ENCODE assay signal across 9 cellular contexts in the genomic region with DNA sequence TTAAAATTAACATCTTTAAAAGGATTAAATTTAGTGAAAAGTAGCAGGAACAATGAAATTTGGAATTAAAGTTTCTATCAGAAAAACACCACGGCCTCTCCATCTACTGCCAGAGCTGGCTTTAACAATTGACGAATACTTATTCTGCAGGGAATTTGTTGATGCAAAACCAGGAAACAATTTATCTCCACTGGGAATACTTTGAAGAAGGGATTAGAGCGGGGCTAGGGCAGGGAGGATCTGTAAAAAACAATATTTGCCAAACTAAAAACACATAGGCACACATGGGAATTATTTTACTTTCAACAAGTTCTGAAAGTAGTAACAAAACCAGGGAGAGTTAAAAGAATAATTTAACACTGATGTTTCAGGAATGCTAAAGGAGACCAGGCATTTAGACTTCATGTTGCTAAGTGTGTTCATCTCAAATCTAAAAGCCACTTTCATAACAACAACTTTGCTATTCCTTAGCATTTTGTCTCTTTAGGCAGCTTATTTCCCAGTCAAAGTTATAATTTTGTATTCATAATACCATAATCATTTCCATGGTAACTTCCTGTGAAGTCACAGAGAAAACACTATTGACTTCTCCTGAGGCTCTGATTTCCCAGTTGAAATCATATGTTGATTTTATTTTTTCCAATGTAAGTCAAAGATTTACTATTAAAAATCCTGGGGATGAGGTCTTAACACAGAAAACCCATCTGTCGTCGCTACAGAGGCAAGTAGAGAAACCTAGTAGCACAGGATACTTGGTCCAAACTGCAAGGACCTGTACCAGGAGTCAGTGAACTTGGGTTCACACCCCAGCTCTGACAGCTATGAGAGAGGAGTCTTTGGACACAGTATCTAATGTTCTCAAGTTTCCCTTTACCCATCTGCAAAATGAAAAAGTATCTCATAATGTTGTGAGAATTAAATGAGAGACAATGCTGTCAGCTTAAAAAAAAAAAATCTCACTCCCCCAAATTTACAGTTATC.
A peak's percentile ranks its signal among the peaks of the same experiment; 100 is the strongest.
DNase-seq lines count a peak whose midpoint lies in the region; ATAC-seq and TF ChIP-seq lines count a peak whose summit lies in the region.
"Had no signal": no experiment of that assay in that cellular context is flagged by ENCODE, and none has a peak within 500 bp of the region (broad histone marks: within the 10 kb centered on the region; RNA-seq: fewer than 3 reads in every experiment).

No MANE protein-coding gene starts in this region.

- peak overlapping the region; percentile 5 for H3K4me3 ChIP-seq in skeletal muscle satellite cell (ENCODE audit: low read length)

- H3K27me3 Mint-ChIP-seq in effector memory CD8-positive, alpha-beta T cell = peaks cover 19 to 25% of the 10 kb centered on the region in 2 donors

- H3K36me3 ChIP-seq in skeletal muscle satellite cell (ENCODE audit: insufficient read depth, low read length) = peaks cover 5% of the 10 kb centered on the region
- H3K36me3 ChIP-seq: neutrophil had no signal

- no peak overlapping the region for H3K27ac Mint-ChIP-seq in effector memory CD8-positive, alpha-beta T cell

- peaks cover 52% of the 10 kb centered on the region for H3K4me1 ChIP-seq in skeletal muscle satellite cell (ENCODE audit: control insufficient read depth, insufficient read depth, low read length)

- H3K9ac ChIP-seq in skeletal muscle satellite cell (ENCODE audit: low read depth, low read length) = peak overlapping the region; percentile 51

- DNase-seq in left ventricle myocardium superior (no peak), SHP77 (lab: John Stamatoyannopoulos, UW) (no peak), CD1c-positive myeloid dendritic cell (ENCODE audit: extremely low spot score) (no peak)
- no peak for DNase-seq in effector memory CD8-positive, alpha-beta T cell

- ATAC-seq in GM18907 (IDR thresholded peaks at IDR 0.05; ENCODE audit: unreplicated experiment) (peak; percentile 34), SK-N-SH treated with all-trans-retinoic acid at 6 μM for 48 hours (peak; percentile 58), left ventricle myocardium superior (peak; percentile 65), GM19395 (IDR thresholded peaks at IDR 0.05; ENCODE audit: unreplicated experiment) (no peak)
- ATAC-seq in effector memory CD8-positive, alpha-beta T cell (replicated peaks) = no peak

- H3K36me3 Mint-ChIP-seq in effector memory CD8-positive, alpha-beta T cell (ENCODE audit: insufficient read depth) = peaks cover 4% of the 10 kb centered on the region

- no peaks in the 10 kb centered on the region for H3K9me3 Mint-ChIP-seq in effector memory CD8-positive, alpha-beta T cell

- H3K4me1 Mint-ChIP-seq in effector memory CD8-positive, alpha-beta T cell (ENCODE audit: low read depth in 2 of 2) = no peaks in the 10 kb centered on the region

- intact Hi-C loops in left ventricle myocardium superior (cut with micrococcal nuclease) = no loop called here

- H3K9me3 ChIP-seq in skeletal muscle satellite cell (replicated peaks; ENCODE audit: low read length) = no peaks in the 10 kb centered on the region
- H3K9me3 ChIP-seq: neutrophil had no signal

- H3K27me3 ChIP-seq in skeletal muscle satellite cell (ENCODE audit: control insufficient read depth, insufficient read depth, low read length) = no peaks in the 10 kb centered on the region
- H3K27me3 ChIP-seq: neutrophil had no signal

- H3K4me3 Mint-ChIP-seq in effector memory CD8-positive, alpha-beta T cell = no peak overlapping the region

- peak overlapping the region; percentile 41 for H3K4me2 ChIP-seq in skeletal muscle satellite cell (ENCODE audit: low read length)

TF ChIP-seq in SK-N-SH treated with all-trans-retinoic acid at 6 μM for 48 hours, 23 proteins besides CTCF, POLR2A, EP300 and RAD21:
- TF ChIP-seq ZNF565 (CRISPR knock-in tag; conservative IDR thresholded peaks at IDR 0.05; ENCODE audit: low read depth) = no peak
- no peak for TF ChIP-seq SNAI2 (CRISPR knock-in tag; IDR thresholded peaks at IDR 0.05)
- no peak for TF ChIP-seq CSDC2 (CRISPR knock-in tag; IDR thresholded peaks at IDR 0.05)
- TF ChIP-seq PATZ1 (CRISPR knock-in tag; IDR thresholded peaks at IDR 0.05; ENCODE audit: borderline replicate concordance) = no peak
- no peak for TF ChIP-seq TOX (CRISPR knock-in tag; IDR thresholded peaks at IDR 0.05; ENCODE audit: borderline replicate concordance)
- TF ChIP-seq, protein P1, sequence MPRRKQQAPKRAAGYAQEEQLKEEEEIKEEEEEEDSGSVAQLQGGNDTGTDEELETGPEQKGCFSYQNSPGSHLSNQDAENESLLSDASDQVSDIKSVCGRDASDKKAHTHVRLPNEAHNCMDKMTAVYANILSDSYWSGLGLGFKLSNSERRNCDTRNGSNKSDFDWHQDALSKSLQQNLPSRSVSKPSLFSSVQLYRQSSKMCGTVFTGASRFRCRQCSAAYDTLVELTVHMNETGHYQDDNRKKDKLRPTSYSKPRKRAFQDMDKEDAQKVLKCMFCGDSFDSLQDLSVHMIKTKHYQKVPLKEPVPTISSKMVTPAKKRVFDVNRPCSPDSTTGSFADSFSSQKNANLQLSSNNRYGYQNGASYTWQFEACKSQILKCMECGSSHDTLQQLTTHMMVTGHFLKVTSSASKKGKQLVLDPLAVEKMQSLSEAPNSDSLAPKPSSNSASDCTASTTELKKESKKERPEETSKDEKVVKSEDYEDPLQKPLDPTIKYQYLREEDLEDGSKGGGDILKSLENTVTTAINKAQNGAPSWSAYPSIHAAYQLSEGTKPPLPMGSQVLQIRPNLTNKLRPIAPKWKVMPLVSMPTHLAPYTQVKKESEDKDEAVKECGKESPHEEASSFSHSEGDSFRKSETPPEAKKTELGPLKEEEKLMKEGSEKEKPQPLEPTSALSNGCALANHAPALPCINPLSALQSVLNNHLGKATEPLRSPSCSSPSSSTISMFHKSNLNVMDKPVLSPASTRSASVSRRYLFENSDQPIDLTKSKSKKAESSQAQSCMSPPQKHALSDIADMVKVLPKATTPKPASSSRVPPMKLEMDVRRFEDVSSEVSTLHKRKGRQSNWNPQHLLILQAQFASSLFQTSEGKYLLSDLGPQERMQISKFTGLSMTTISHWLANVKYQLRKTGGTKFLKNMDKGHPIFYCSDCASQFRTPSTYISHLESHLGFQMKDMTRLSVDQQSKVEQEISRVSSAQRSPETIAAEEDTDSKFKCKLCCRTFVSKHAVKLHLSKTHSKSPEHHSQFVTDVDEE (CRISPR knock-in tag; IDR thresholded peaks at IDR 0.05) = no peak
- no peak for TF ChIP-seq GLIS3 (CRISPR knock-in tag; IDR thresholded peaks at IDR 0.05)
- TF ChIP-seq PPARA (CRISPR knock-in tag; IDR thresholded peaks at IDR 0.05; ENCODE audit: borderline replicate concordance) = no peak
- no peak for TF ChIP-seq ZFP3 (CRISPR knock-in tag; IDR thresholded peaks at IDR 0.05)
- no peak for TF ChIP-seq BACH2 (CRISPR knock-in tag; IDR thresholded peaks at IDR 0.05; ENCODE audit: borderline replicate concordance)
- no peak for TF ChIP-seq CSRNP3 (CRISPR knock-in tag; IDR thresholded peaks at IDR 0.05)
- no peak for TF ChIP-seq ESRRG (CRISPR knock-in tag; IDR thresholded peaks at IDR 0.05)
- TF ChIP-seq ISL1 (CRISPR knock-in tag; IDR thresholded peaks at IDR 0.05) = no peak
- TF ChIP-seq TCF4 (CRISPR knock-in tag; IDR thresholded peaks at IDR 0.05; ENCODE audit: borderline replicate concordance) = no peak
- no peak for TF ChIP-seq ARNTL (CRISPR knock-in tag; IDR thresholded peaks at IDR 0.05; ENCODE audit: borderline replicate concordance, low read depth)
TF ChIP-seq in SK-N-SH treated with all-trans-retinoic acid at 6 μM for 48 hours: peak in this region for 0.

Comparison
In these comparisons a context has a peak if more than half of its experiments do, and no peak if none do; other contexts are left out.
1. ATAC-seq: peak in GM18907 (single experiment), SK-N-SH treated with all-trans-retinoic acid at 6 μM for 48 hours (single experiment) and left ventricle myocardium superior (single experiment); none in GM19395 (single experiment) and effector memory CD8-positive, alpha-beta T cell (single experiment).